ENCODE assay signal across 8 cellular contexts in genomic region chr12:81627336-81628189, GRCh38.
DNase-seq lines count a peak whose midpoint lies in the region; ATAC-seq and TF ChIP-seq lines count a peak whose summit lies in the region.

No MANE protein-coding gene starts in this region.

- DNase-seq in AG08395 (ENCODE audit: low spot score) (peak; percentile 51), HCEC 1CT (peak; percentile 54), NCI-H69 (lab: John Stamatoyannopoulos, UW) (peak; percentile 86), choroid plexus epithelial cell (ENCODE audit: low read depth) (peak; percentile 79), myocyte (ENCODE audit: low read depth) (peak; percentile 51)
- DNase-seq in stimulated activated CD4-positive, alpha-beta T cell treated with anti-CD3 and anti-CD28 coated beads, Interleukin-4, amount 100 ng/mL, for 1 hour: no peak

- ATAC-seq in GM21367 (IDR thresholded peaks at IDR 0.05; ENCODE audit: unreplicated experiment) (no peak), HG03175 (IDR thresholded peaks at IDR 0.05; ENCODE audit: unreplicated experiment) (no peak)

- peak; percentile 67 for TF ChIP-seq CTCF in choroid plexus epithelial cell (conservative IDR thresholded peaks at IDR 0.05; ENCODE audit: low read depth, low read length)

- no peak overlapping the region for H3K4me3 ChIP-seq in choroid plexus epithelial cell (ENCODE audit: low read depth, low read length)
